In the genomic region with DNA sequence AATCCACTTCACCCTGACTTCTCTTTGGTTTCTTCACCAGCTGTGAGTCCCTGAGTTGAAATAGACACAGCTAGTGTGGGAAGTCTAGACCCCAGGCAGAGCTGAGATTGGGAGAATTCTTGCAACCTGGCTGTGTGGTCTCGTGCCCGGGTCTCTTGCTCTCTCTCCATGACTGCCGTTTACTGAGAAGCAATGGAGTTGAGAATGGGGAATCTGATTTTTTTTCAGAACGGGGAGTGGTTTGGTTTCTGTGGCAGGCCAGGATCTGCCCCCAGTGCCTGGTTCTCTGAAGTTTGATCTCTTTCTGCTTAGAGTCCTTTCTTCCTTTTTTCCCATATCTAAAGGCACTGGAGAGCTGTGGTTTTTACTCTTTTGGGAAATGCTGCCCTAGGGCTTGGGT, we compare ENCODE assay signal across 8 cellular contexts. TPM values are rescaled to one million over a fixed set of nuclear protein-coding genes. Genes with fewer than 3 reads are reported as not detected.
A peak's percentile ranks its signal among the peaks of the same experiment; 100 is the strongest.
DNase-seq lines count a peak whose midpoint lies in the region; ATAC-seq, FAIRE-seq and TF ChIP-seq lines count a peak whose summit lies in the region.

No MANE protein-coding gene starts in this region.

- H2BK15ac ChIP-seq in neuronal stem cell (ENCODE audit: low read length), result no peak overlapping the region

- H3K79me2 ChIP-seq in HepG2 (ENCODE audit: insufficient read depth, low read length), result peaks cover 6% of the 10 kb centered on the region

- H3K4ac ChIP-seq in neuronal stem cell (ENCODE audit: low read length), result no peak overlapping the region

- TF ChIP-seq EP300 in HepG2 (IDR thresholded peaks at IDR 0.05; ENCODE audit: low read depth in 2 of 2, low read length in 2 of 2) (no peak), HepG2 (CRISPR knock-in tag; IDR thresholded peaks at IDR 0.05; ENCODE audit: borderline replicate concordance) (no peak), tibial nerve (IDR thresholded peaks at IDR 0.05) (peak in 1 of 2 donors; percentile 9)

- CTCF ChIA-PET in HepG2 (lab: Yijun Ruan, JAX; ENCODE audit: low intra/inter-chr PET ratio, low total read pairs), result interaction anchor here (1.6 to 1.9 kb wide), 2 partner anchors 47 to 52 kb away, joined by 7 to 32 read pairs; partner anchors contain the start of genes PCSK7 and RNF214

- H3K27me3 ChIP-seq in heart right ventricle (no peaks in the 10 kb centered on the region), HepG2 (ENCODE audit: control insufficient read depth in 1 of 2, insufficient read depth in 2 of 2, low read length in 2 of 2) (no peaks in the 10 kb centered on the region; a peak in 1 of 5 replicates), tibial nerve (no peaks in the 10 kb centered on the region), neuronal stem cell (ENCODE audit: control insufficient read depth in 3 of 3, insufficient read depth in 3 of 3, low read depth in 1 of 3, low read length in 3 of 3) (no peaks in the 10 kb centered on the region)

- no peak for DNase-seq in heart right ventricle
- no peak for DNase-seq in left ventricle myocardium superior
- DNase-seq in activated naive CD8-positive, alpha-beta T cell treated with anti-CD3 and anti-CD28 coated beads, Interleukin-2, amount 10 ng/mL, durations not matched to agents 7 days and 5 days, result no peak
- no peak for DNase-seq in HepG2 (ENCODE audit: low spot score)
- no peak for DNase-seq in tibial nerve (ENCODE audit: low spot score in 2 of 2)
- DNase-seq in NCI-H146 treated with DMSO at 0.1 percent for 48 hours (lab: John Stamatoyannopoulos, UW; ENCODE audit: unreplicated experiment), result no peak
- no peak for DNase-seq in neuronal stem cell (ENCODE audit: low spot score)
- DNase-seq in H54 (ENCODE audit: insufficient read length, low spot score), result no peak

- H3K4me1 Mint-ChIP-seq in activated naive CD8-positive, alpha-beta T cell treated with anti-CD3 and anti-CD28 coated beads, Interleukin-2, amount 10 ng/mL, durations not matched to agents 7 days and 5 days, result peaks cover 21% of the 10 kb centered on the region

- no peak overlapping the region for H3K18ac ChIP-seq in neuronal stem cell (ENCODE audit: low read length)

- no peak for TF ChIP-seq RAD21 in HepG2 (CRISPR knock-in tag; IDR thresholded peaks at IDR 0.05)

- H3K27me3 Mint-ChIP-seq in activated naive CD8-positive, alpha-beta T cell treated with anti-CD3 and anti-CD28 coated beads, Interleukin-2, amount 10 ng/mL, durations not matched to agents 7 days and 5 days, result no peaks in the 10 kb centered on the region

- H3K36me3 ChIP-seq in heart right ventricle (peaks cover 0 to 35% (median 23%) of the 10 kb centered on the region in 9 donors), HepG2 (replicated peaks in 1 of 2; ENCODE audit: control insufficient read depth in 1 of 2, insufficient read depth in 2 of 2, low read length in 2 of 2) (peaks cover 3 to 12% of the 10 kb centered on the region in 2 experiments; a peak in 4 of 5 replicates), tibial nerve (peaks cover 2 to 35% (median 9%) of the 10 kb centered on the region in 3 donors), neuronal stem cell (replicated peaks in 1 of 2; ENCODE audit: control insufficient read depth in 2 of 2, insufficient read depth in 2 of 2, low read length in 2 of 2) (peaks cover 3 to 15% of the 10 kb centered on the region in 2 donors)

- no peaks in the 10 kb centered on the region; the same call in 1 of the 2 replicates for H4K20me1 ChIP-seq in HepG2 (ENCODE audit: insufficient read depth, low read length)

- ATAC-seq in heart right ventricle, result no peak
- ATAC-seq in left ventricle myocardium superior, result no peak
- ATAC-seq in activated naive CD8-positive, alpha-beta T cell treated with anti-CD3 and anti-CD28 coated beads, Interleukin-2, amount 10 ng/mL, durations not matched to agents 7 days and 5 days (ENCODE audit: low read depth), result no peak
- ATAC-seq in HepG2, result peak; percentile 0; the same call in 1 of the 3 replicates

- H3K4me3 ChIP-seq in heart right ventricle, result peak overlapping the region in 9 of 10 donors; percentile 80 to 100 (median 91)
- H3K4me3 ChIP-seq in HepG2 (replicated peaks in 1 of 3; ENCODE audit: insufficient read depth in 1 of 3, low read depth in 2 of 3, low read length in 3 of 3), result peak overlapping the region; percentile 82 to 97 (median 83)
- peak overlapping the region; percentile 84 to 97 (median 92) for H3K4me3 ChIP-seq in tibial nerve
- peak overlapping the region in 1 of 2 donors; percentile 85 for H3K4me3 ChIP-seq in neuronal stem cell (ENCODE audit: low read length in 2 of 2)

- no peaks in the 10 kb centered on the region for H3K36me3 Mint-ChIP-seq in activated naive CD8-positive, alpha-beta T cell treated with anti-CD3 and anti-CD28 coated beads, Interleukin-2, amount 10 ng/mL, durations not matched to agents 7 days and 5 days

- H2BK120ac ChIP-seq in neuronal stem cell (ENCODE audit: low read depth, low read length), result no peak overlapping the region

- H3K4me1 ChIP-seq in heart right ventricle, result peaks cover 14 to 38% (median 31%) of the 10 kb centered on the region in 9 donors
- peaks cover 48% of the 10 kb centered on the region for H3K4me1 ChIP-seq in HepG2 (ENCODE audit: insufficient read depth, low read length)
- peaks cover 0 to 58% (median 27%) of the 10 kb centered on the region in 4 donors for H3K4me1 ChIP-seq in tibial nerve
- H3K4me1 ChIP-seq in neuronal stem cell (ENCODE audit: control insufficient read depth in 2 of 2, insufficient read depth in 1 of 2, low read depth in 1 of 2, low read length in 2 of 2), result peaks cover 15 to 19% of the 10 kb centered on the region in 2 donors

- H3K14ac ChIP-seq in neuronal stem cell (ENCODE audit: low read length), result no peak overlapping the region

- peak overlapping the region; percentile 90 for H3K4me2 ChIP-seq in HepG2 (ENCODE audit: low read depth, low read length)
- no peak overlapping the region for H3K4me2 ChIP-seq in neuronal stem cell (ENCODE audit: insufficient read depth, low read length, poor library complexity, severe bottlenecking)

- H3K9me3 Mint-ChIP-seq in activated naive CD8-positive, alpha-beta T cell treated with anti-CD3 and anti-CD28 coated beads, Interleukin-2, amount 10 ng/mL, durations not matched to agents 7 days and 5 days, result no peaks in the 10 kb centered on the region

- in situ Hi-C loops in HepG2 (cut with HindIII; ENCODE audit: extremely low pct_ligation_motif_present, low pct_unique_long_range_greater_than_20kb), result loop anchor here (5.0 kb wide), 1 partner anchor 42 kb away; no protein-coding TSS in a partner anchor

- POLR2A ChIA-PET in activated naive CD8-positive, alpha-beta T cell treated with anti-CD3 and anti-CD28 coated beads, Interleukin-2, amount 10 ng/mL, durations not matched to agents 7 days and 5 days (lab: Charles Lee), result interaction anchor here (0.8 to 4.2 kb wide), 9 partner anchors 9 to 148 kb away, joined by 4 to 30 read pairs (median 6); partner anchors contain the start of genes CEP164, PAFAH1B2, PCSK7 and RNF214
- POLR2A ChIA-PET in HepG2 (lab: Yijun Ruan, JAX), result interaction anchor here (0.8 to 2.4 kb wide), 4 partner anchors 19 to 388 kb away, joined by 3 to 41 read pairs (median 4); partner anchors contain the start of genes APOA1, APOA5, PAFAH1B2 and TAGLN

- intact Hi-C loops in heart right ventricle (cut with DNase I) (loop anchor here in 7 of 10 donors (2.0 to 5.0 kb wide), 4 partner anchors 33 to 47 kb away; no protein-coding TSS in a partner anchor), left ventricle myocardium superior (cut with micrococcal nuclease) (loop anchor here (5.0 kb wide), 1 partner anchor 47 kb away; no protein-coding TSS in a partner anchor), HepG2 (cut with micrococcal nuclease; ENCODE audit: unreplicated experiment) (no loop called here)

- no peak overlapping the region for H2BK12ac ChIP-seq in neuronal stem cell (ENCODE audit: low read length)

- no peaks in the 10 kb centered on the region for H3K79me1 ChIP-seq in neuronal stem cell (ENCODE audit: low read depth, low read length)

- H2BK5ac ChIP-seq in neuronal stem cell (ENCODE audit: low read length), result no peak overlapping the region

- H3K23ac ChIP-seq in neuronal stem cell (ENCODE audit: low read depth, low read length, poor library complexity), result no peak overlapping the region

- WGBS in heart right ventricle, 2 donors, result 45 to 48% methylated on average over 4 of the region's 4 CpGs
- 2% methylated on average over 4 of the region's 4 CpGs for WGBS in HepG2 (ENCODE audit: low lambda C conversion rate)
- WGBS in tibial nerve, 2 donors, result 28 to 35% methylated on average over 4 of the region's 4 CpGs
- WGBS in neuronal stem cell (ENCODE audit: extremely low coverage in 2 of 2, insufficient read length in 2 of 2, insufficient replicate concordance in 1 of 2), 2 donors, result no CpG with 5 or more reads among the region's 4 CpGs

- peak overlapping the region; percentile 90 for H3K27ac Mint-ChIP-seq in activated naive CD8-positive, alpha-beta T cell treated with anti-CD3 and anti-CD28 coated beads, Interleukin-2, amount 10 ng/mL, durations not matched to agents 7 days and 5 days

- peak overlapping the region; percentile 79 for H3K9ac ChIP-seq in HepG2 (ENCODE audit: insufficient read depth, low read depth, low read length)
- no peak overlapping the region for H3K9ac ChIP-seq in neuronal stem cell (ENCODE audit: low read depth, low read length, poor library complexity)

- H3K27ac ChIP-seq in heart right ventricle (peak overlapping the region in 9 of 10 donors; percentile 93 to 98 (median 96)), HepG2 (ENCODE audit: extremely low read length, insufficient read depth, low read length) (peak overlapping the region; percentile 73), tibial nerve (peak overlapping the region; percentile 91 to 100 (median 99)), neuronal stem cell (replicated peaks; ENCODE audit: low read length) (no peak overlapping the region)

- H2AFZ ChIP-seq in HepG2 (ENCODE audit: low read length), result peak overlapping the region; percentile 83
- H2AFZ ChIP-seq in neuronal stem cell (ENCODE audit: low read length), result no peak overlapping the region

- TF ChIP-seq POLR2A in HepG2 (IDR thresholded peaks at IDR 0.05; ENCODE audit: insufficient read depth in 1 of 2, low read depth in 2 of 2, low read length in 2 of 2) (no peak), tibial nerve (IDR thresholded peaks at IDR 0.05) (no peak), H54 (IDR thresholded peaks at IDR 0.05; ENCODE audit: low read depth, low read length) (no peak)

- H3K4me3 Mint-ChIP-seq in activated naive CD8-positive, alpha-beta T cell treated with anti-CD3 and anti-CD28 coated beads, Interleukin-2, amount 10 ng/mL, durations not matched to agents 7 days and 5 days, result peak overlapping the region; percentile 93

- TF ChIP-seq CTCF in heart right ventricle (IDR thresholded peaks at IDR 0.05), result no peak
- no peak for TF ChIP-seq CTCF in HepG2 (CRISPR knock-in tag; IDR thresholded peaks at IDR 0.05)
- no peak for TF ChIP-seq CTCF in tibial nerve (IDR thresholded peaks at IDR 0.05)

- TSS peak; percentile 53 for BruUV-seq in HepG2 (replicated peaks; lab: Mats Ljungman, UMichigan)

- H2AK5ac ChIP-seq in neuronal stem cell (ENCODE audit: low read depth, low read length), result no peak overlapping the region

- FAIRE-seq in HepG2 (lab: Jason Lieb, UNC) (peak; percentile 51), H54 (lab: Jason Lieb, UNC) (no peak)

- H4K91ac ChIP-seq in neuronal stem cell (ENCODE audit: low read depth, low read length, poor library complexity), result no peak overlapping the region

- H4K8ac ChIP-seq in neuronal stem cell (ENCODE audit: low read depth, low read length), result no peak overlapping the region

- H3K9me3 ChIP-seq in heart right ventricle (no peaks in the 10 kb centered on the region), HepG2 (ENCODE audit: low read length) (no peaks in the 10 kb centered on the region), tibial nerve (no peaks in the 10 kb centered on the region), neuronal stem cell (replicated peaks in 1 of 2; ENCODE audit: control insufficient read depth in 2 of 2, insufficient read depth in 1 of 2, low read depth in 1 of 2, low read length in 2 of 2) (peaks cover 0 to 2% of the 10 kb centered on the region in 2 donors)

RNA-seq across cellular contexts. Expression of gene SIDT2, which starts 1.5 kb away (rescaled TPM):
- total RNA-seq in heart right ventricle (10 to 100 TPM; 16.2 to 33.6 (median 22.0) TPM), left ventricle myocardium superior (20.4 TPM), HepG2 (2016; rRNA removed; fragmentation: Illumina TruSeq; extraction: Trizol) (6.8 and 11.5 TPM in 2 replicates), tibial nerve (100 to 1,000 TPM in 3 of 4 donors, 10 to 100 TPM in 1; 72.6 to 132 (median 125) TPM)
- polyA plus RNA-seq in heart right ventricle (10 to 100 TPM; 13.0 to 28.1 TPM), HepG2 (2011; rRNA removed) (26.8 and 28.0 TPM in 2 replicates)
- total RNA-seq in activated naive CD8-positive, alpha-beta T cell treated with anti-CD3 and anti-CD28 coated beads, Interleukin-2, amount 10 ng/mL, durations not matched to agents 7 days and 5 days, result 10 to 100 TPM; 34.9 to 35.0 TPM
- total RNA-seq in HepG2 (2016; cell fraction: cytosol; rRNA removed; fragmentation: Illumina TruSeq; extraction: Trizol; ENCODE audit: low read depth), result 8.7 and 10.3 TPM in 2 replicates
- 6.4 and 12.0 TPM in 2 replicates for total RNA-seq in HepG2 (2016; cell fraction: insoluble cytoplasmic fraction; rRNA removed; fragmentation: Illumina TruSeq; extraction: Trizol)
- total RNA-seq in HepG2 (2016; cell fraction: membrane; rRNA removed; fragmentation: Illumina TruSeq; extraction: Trizol), result 8.6 and 9.5 TPM in 2 replicates
- total RNA-seq in HepG2 (2016; cell fraction: nucleus; rRNA removed; fragmentation: Illumina TruSeq; extraction: Trizol), result 15.6 and 17.2 TPM in 2 replicates
- polyA plus RNA-seq in HepG2 (2011; cell fraction: cytosol; rRNA removed), result 10.5 and 14.3 TPM in 2 replicates
- 82.0 and 109 TPM in 2 replicates for polyA plus RNA-seq in HepG2 (2011; cell fraction: nucleus; rRNA removed)
- polyA plus RNA-seq in HepG2 (2012), result 15.1 and 15.4 TPM in 2 replicates
- 1.9 and 2.2 TPM in 2 replicates for polyA plus RNA-seq in HepG2 (2016; cell fraction: cytosol; fragmentation: Illumina TruSeq; extraction: Trizol; ENCODE audit: low read depth)
- 7.8 and 8.9 TPM in 2 replicates for polyA plus RNA-seq in HepG2 (2016; cell fraction: insoluble cytoplasmic fraction; fragmentation: Illumina TruSeq; extraction: Trizol; ENCODE audit: low read depth)
- 6.0 and 6.6 TPM in 2 replicates for polyA plus RNA-seq in HepG2 (2016; cell fraction: membrane; fragmentation: Illumina TruSeq; extraction: Trizol; ENCODE audit: low read depth)
- polyA plus RNA-seq in HepG2 (2016; cell fraction: nucleus; fragmentation: Illumina TruSeq; extraction: Trizol; ENCODE audit: insufficient read depth, low read depth), result 24.9 and 26.7 TPM in 2 replicates
- 25.1 and 71.4 TPM in 2 replicates for polyA minus RNA-seq in HepG2 (2011; rRNA and poly(A)+ RNA removed; ENCODE audit: low replicate concordance)
- 11.7 and 19.1 TPM in 2 replicates for polyA minus RNA-seq in HepG2 (2011; cell fraction: cytosol; rRNA and poly(A)+ RNA removed)
- polyA minus RNA-seq in HepG2 (2011; cell fraction: nucleus; rRNA and poly(A)+ RNA removed), result 32.3 and 34.8 TPM in 2 replicates
- polyA plus RNA-seq in neuronal stem cell (2013, experiment 1 of 2), result 16.9 TPM
- polyA plus RNA-seq in neuronal stem cell (2013, experiment 2 of 2), result 17.7 TPM

RNA-seq across cellular contexts. Expression of gene TAGLN, which starts 19.1 kb away (rescaled TPM):
- total RNA-seq in heart right ventricle (100 to 1,000 TPM in 5 of 10 donors, 10 to 100 TPM in 5; 71.7 to 215 (median 99.9) TPM), left ventricle myocardium superior (69.5 TPM), HepG2 (2016; rRNA removed; fragmentation: Illumina TruSeq; extraction: Trizol) (75.4 and 93.7 TPM in 2 replicates), tibial nerve (1,000 to 10,000 TPM; 1,525 to 3,984 (median 2,307) TPM)
- polyA plus RNA-seq in heart right ventricle (100 to 1,000 TPM; 319 to 883 TPM), HepG2 (2011; rRNA removed) (12.6 and 14.1 TPM in 2 replicates)
- 1 to 10 TPM; 6.2 to 6.4 TPM for total RNA-seq in activated naive CD8-positive, alpha-beta T cell treated with anti-CD3 and anti-CD28 coated beads, Interleukin-2, amount 10 ng/mL, durations not matched to agents 7 days and 5 days
- 15.8 and 16.5 TPM in 2 replicates for total RNA-seq in HepG2 (2016; cell fraction: cytosol; rRNA removed; fragmentation: Illumina TruSeq; extraction: Trizol; ENCODE audit: low read depth)
- total RNA-seq in HepG2 (2016; cell fraction: insoluble cytoplasmic fraction; rRNA removed; fragmentation: Illumina TruSeq; extraction: Trizol), result 83.7 and 102 TPM in 2 replicates
- total RNA-seq in HepG2 (2016; cell fraction: membrane; rRNA removed; fragmentation: Illumina TruSeq; extraction: Trizol), result 20.1 and 22.3 TPM in 2 replicates
- total RNA-seq in HepG2 (2016; cell fraction: nucleus; rRNA removed; fragmentation: Illumina TruSeq; extraction: Trizol), result 36.8 and 37.1 TPM in 2 replicates
- 11.6 and 11.8 TPM in 2 replicates for polyA plus RNA-seq in HepG2 (2011; cell fraction: cytosol; rRNA removed)
- polyA plus RNA-seq in HepG2 (2011; cell fraction: nucleus; rRNA removed), result 25.0 and 34.5 TPM in 2 replicates
- 3.6 and 5.8 TPM in 2 replicates for polyA plus RNA-seq in HepG2 (2012)
- polyA plus RNA-seq in HepG2 (2016; cell fraction: cytosol; fragmentation: Illumina TruSeq; extraction: Trizol; ENCODE audit: low read depth), result 19.4 and 20.0 TPM in 2 replicates
- polyA plus RNA-seq in HepG2 (2016; cell fraction: insoluble cytoplasmic fraction; fragmentation: Illumina TruSeq; extraction: Trizol; ENCODE audit: low read depth), result 110 TPM in 2 replicates
- polyA plus RNA-seq in HepG2 (2016; cell fraction: membrane; fragmentation: Illumina TruSeq; extraction: Trizol; ENCODE audit: low read depth), result 20.4 and 20.8 TPM in 2 replicates
- 55.4 and 61.9 TPM in 2 replicates for polyA plus RNA-seq in HepG2 (2016; cell fraction: nucleus; fragmentation: Illumina TruSeq; extraction: Trizol; ENCODE audit: insufficient read depth, low read depth)
- polyA minus RNA-seq in HepG2 (2011; rRNA and poly(A)+ RNA removed; ENCODE audit: low replicate concordance), result 1.5 and 8.0 TPM in 2 replicates
- polyA minus RNA-seq in HepG2 (2011; cell fraction: cytosol; rRNA and poly(A)+ RNA removed), result 2.4 and 3.3 TPM in 2 replicates
- 5.0 and 7.5 TPM in 2 replicates for polyA minus RNA-seq in HepG2 (2011; cell fraction: nucleus; rRNA and poly(A)+ RNA removed)
- 159 TPM for polyA plus RNA-seq in neuronal stem cell (2013, experiment 1 of 2)
- 154 TPM for polyA plus RNA-seq in neuronal stem cell (2013, experiment 2 of 2)

RNA-seq across cellular contexts. Expression of gene PAFAH1B2, which starts 35.9 kb away (rescaled TPM):
- total RNA-seq in heart right ventricle, result 10 to 100 TPM; 48.8 to 71.5 (median 64.2) TPM
- polyA plus RNA-seq in heart right ventricle, result 10 to 100 TPM; 18.7 to 21.6 TPM
- total RNA-seq in left ventricle myocardium superior, result 51.4 TPM
- total RNA-seq in activated naive CD8-positive, alpha-beta T cell treated with anti-CD3 and anti-CD28 coated beads, Interleukin-2, amount 10 ng/mL, durations not matched to agents 7 days and 5 days, result 10 to 100 TPM; 58.5 to 60.4 TPM
- total RNA-seq in HepG2 (2016; rRNA removed; fragmentation: Illumina TruSeq; extraction: Trizol), result 104 and 178 TPM in 2 replicates
- total RNA-seq in HepG2 (2016; cell fraction: cytosol; rRNA removed; fragmentation: Illumina TruSeq; extraction: Trizol; ENCODE audit: low read depth), result 34.4 and 37.3 TPM in 2 replicates
- total RNA-seq in HepG2 (2016; cell fraction: insoluble cytoplasmic fraction; rRNA removed; fragmentation: Illumina TruSeq; extraction: Trizol), result 107 and 164 TPM in 2 replicates
- 37.1 and 43.1 TPM in 2 replicates for total RNA-seq in HepG2 (2016; cell fraction: membrane; rRNA removed; fragmentation: Illumina TruSeq; extraction: Trizol)
- total RNA-seq in HepG2 (2016; cell fraction: nucleus; rRNA removed; fragmentation: Illumina TruSeq; extraction: Trizol), result 42.3 and 46.9 TPM in 2 replicates
- 27.0 and 28.8 TPM in 2 replicates for polyA plus RNA-seq in HepG2 (2011; rRNA removed)
- 21.8 and 24.3 TPM in 2 replicates for polyA plus RNA-seq in HepG2 (2011; cell fraction: cytosol; rRNA removed)
- polyA plus RNA-seq in HepG2 (2011; cell fraction: nucleus; rRNA removed), result 15.1 and 15.4 TPM in 2 replicates
- polyA plus RNA-seq in HepG2 (2012), result 23.9 and 26.9 TPM in 2 replicates
- polyA plus RNA-seq in HepG2 (2016; cell fraction: cytosol; fragmentation: Illumina TruSeq; extraction: Trizol; ENCODE audit: low read depth), result 2.7 and 3.0 TPM in 2 replicates
- 70.7 and 75.2 TPM in 2 replicates for polyA plus RNA-seq in HepG2 (2016; cell fraction: insoluble cytoplasmic fraction; fragmentation: Illumina TruSeq; extraction: Trizol; ENCODE audit: low read depth)
- 12.5 and 14.8 TPM in 2 replicates for polyA plus RNA-seq in HepG2 (2016; cell fraction: membrane; fragmentation: Illumina TruSeq; extraction: Trizol; ENCODE audit: low read depth)
- polyA plus RNA-seq in HepG2 (2016; cell fraction: nucleus; fragmentation: Illumina TruSeq; extraction: Trizol; ENCODE audit: insufficient read depth, low read depth), result 26.9 and 30.3 TPM in 2 replicates
- polyA minus RNA-seq in HepG2 (2011; rRNA and poly(A)+ RNA removed; ENCODE audit: low replicate concordance), result 84.0 and 119 TPM in 2 replicates
- polyA minus RNA-seq in HepG2 (2011; cell fraction: cytosol; rRNA and poly(A)+ RNA removed), result 68.8 and 69.8 TPM in 2 replicates
- 42.0 and 56.1 TPM in 2 replicates for polyA minus RNA-seq in HepG2 (2011; cell fraction: nucleus; rRNA and poly(A)+ RNA removed)
- total RNA-seq in tibial nerve, result 100 to 1,000 TPM in 3 of 4 donors, 10 to 100 TPM in 1; 96.9 to 125 (median 109) TPM
- polyA plus RNA-seq in neuronal stem cell (2013, experiment 1 of 2), result 89.5 TPM
- 91.3 TPM for polyA plus RNA-seq in neuronal stem cell (2013, experiment 2 of 2)

RNA-seq across cellular contexts. Expression of gene PCSK7, which starts 51.9 kb away (rescaled TPM):
- total RNA-seq in heart right ventricle, result 10 to 100 TPM; 20.5 to 33.6 (median 26.2) TPM
- polyA plus RNA-seq in heart right ventricle, result 10 to 100 TPM; 29.8 to 47.0 TPM
- total RNA-seq in left ventricle myocardium superior, result 21.7 TPM
- total RNA-seq in activated naive CD8-positive, alpha-beta T cell treated with anti-CD3 and anti-CD28 coated beads, Interleukin-2, amount 10 ng/mL, durations not matched to agents 7 days and 5 days, result 100 to 1,000 TPM; 191 to 195 TPM
- total RNA-seq in HepG2 (2016; rRNA removed; fragmentation: Illumina TruSeq; extraction: Trizol), result 6.8 and 13.8 TPM in 2 replicates
- total RNA-seq in HepG2 (2016; cell fraction: cytosol; rRNA removed; fragmentation: Illumina TruSeq; extraction: Trizol; ENCODE audit: low read depth), result 7.8 and 8.9 TPM in 2 replicates
- 8.1 and 12.0 TPM in 2 replicates for total RNA-seq in HepG2 (2016; cell fraction: insoluble cytoplasmic fraction; rRNA removed; fragmentation: Illumina TruSeq; extraction: Trizol)
- 6.1 and 6.3 TPM in 2 replicates for total RNA-seq in HepG2 (2016; cell fraction: membrane; rRNA removed; fragmentation: Illumina TruSeq; extraction: Trizol)
- total RNA-seq in HepG2 (2016; cell fraction: nucleus; rRNA removed; fragmentation: Illumina TruSeq; extraction: Trizol), result 16.5 and 17.3 TPM in 2 replicates
- polyA plus RNA-seq in HepG2 (2011; rRNA removed), result 13.4 and 14.4 TPM in 2 replicates
- 6.8 and 10.0 TPM in 2 replicates for polyA plus RNA-seq in HepG2 (2011; cell fraction: cytosol; rRNA removed)
- 63.6 and 86.3 TPM in 2 replicates for polyA plus RNA-seq in HepG2 (2011; cell fraction: nucleus; rRNA removed)
- polyA plus RNA-seq in HepG2 (2012), result 4.8 and 7.7 TPM in 2 replicates
- 1.6 and 1.8 TPM in 2 replicates for polyA plus RNA-seq in HepG2 (2016; cell fraction: cytosol; fragmentation: Illumina TruSeq; extraction: Trizol; ENCODE audit: low read depth)
- 7.1 and 8.6 TPM in 2 replicates for polyA plus RNA-seq in HepG2 (2016; cell fraction: insoluble cytoplasmic fraction; fragmentation: Illumina TruSeq; extraction: Trizol; ENCODE audit: low read depth)
- 3.0 and 4.2 TPM in 2 replicates for polyA plus RNA-seq in HepG2 (2016; cell fraction: membrane; fragmentation: Illumina TruSeq; extraction: Trizol; ENCODE audit: low read depth)
- 59.8 and 63.8 TPM in 2 replicates for polyA plus RNA-seq in HepG2 (2016; cell fraction: nucleus; fragmentation: Illumina TruSeq; extraction: Trizol; ENCODE audit: insufficient read depth, low read depth)
- 16.5 and 37.7 TPM in 2 replicates for polyA minus RNA-seq in HepG2 (2011; rRNA and poly(A)+ RNA removed; ENCODE audit: low replicate concordance)
- polyA minus RNA-seq in HepG2 (2011; cell fraction: cytosol; rRNA and poly(A)+ RNA removed), result 3.3 and 6.0 TPM in 2 replicates
- polyA minus RNA-seq in HepG2 (2011; cell fraction: nucleus; rRNA and poly(A)+ RNA removed), result 13.0 and 13.4 TPM in 2 replicates
- total RNA-seq in tibial nerve, result 10 to 100 TPM; 45.4 to 94.5 (median 71.6) TPM
- polyA plus RNA-seq in neuronal stem cell (2013, experiment 1 of 2), result 12.7 TPM
- polyA plus RNA-seq in neuronal stem cell (2013, experiment 2 of 2), result 12.2 TPM

RNA-seq across cellular contexts. Expression of gene RNF214, which starts 52.5 kb away (rescaled TPM):
- total RNA-seq in heart right ventricle (10 to 100 TPM; 20.3 to 33.5 (median 27.6) TPM), left ventricle myocardium superior (25.2 TPM), HepG2 (2016; rRNA removed; fragmentation: Illumina TruSeq; extraction: Trizol) (10.7 and 12.4 TPM in 2 replicates), tibial nerve (10 to 100 TPM; 10.8 to 16.6 (median 12.8) TPM)
- polyA plus RNA-seq in heart right ventricle (1 to 10 TPM; 7.3 to 7.7 TPM), HepG2 (2011; rRNA removed) (12.6 and 12.8 TPM in 2 replicates)
- total RNA-seq in activated naive CD8-positive, alpha-beta T cell treated with anti-CD3 and anti-CD28 coated beads, Interleukin-2, amount 10 ng/mL, durations not matched to agents 7 days and 5 days, result 10 to 100 TPM; 22.6 to 26.0 TPM
- 4.7 and 5.5 TPM in 2 replicates for total RNA-seq in HepG2 (2016; cell fraction: cytosol; rRNA removed; fragmentation: Illumina TruSeq; extraction: Trizol; ENCODE audit: low read depth)
- total RNA-seq in HepG2 (2016; cell fraction: insoluble cytoplasmic fraction; rRNA removed; fragmentation: Illumina TruSeq; extraction: Trizol), result 10.0 and 10.5 TPM in 2 replicates
- 8.0 and 9.2 TPM in 2 replicates for total RNA-seq in HepG2 (2016; cell fraction: membrane; rRNA removed; fragmentation: Illumina TruSeq; extraction: Trizol)
- total RNA-seq in HepG2 (2016; cell fraction: nucleus; rRNA removed; fragmentation: Illumina TruSeq; extraction: Trizol), result 11.2 and 11.4 TPM in 2 replicates
- 5.0 and 8.9 TPM in 2 replicates for polyA plus RNA-seq in HepG2 (2011; cell fraction: cytosol; rRNA removed)
- polyA plus RNA-seq in HepG2 (2011; cell fraction: nucleus; rRNA removed), result 20.8 and 21.2 TPM in 2 replicates
- 9.1 and 10.6 TPM in 2 replicates for polyA plus RNA-seq in HepG2 (2012)
- polyA plus RNA-seq in HepG2 (2016; cell fraction: cytosol; fragmentation: Illumina TruSeq; extraction: Trizol; ENCODE audit: low read depth), result 2.7 and 3.1 TPM in 2 replicates
- 10.6 and 13.7 TPM in 2 replicates for polyA plus RNA-seq in HepG2 (2016; cell fraction: insoluble cytoplasmic fraction; fragmentation: Illumina TruSeq; extraction: Trizol; ENCODE audit: low read depth)
- 4.7 and 5.8 TPM in 2 replicates for polyA plus RNA-seq in HepG2 (2016; cell fraction: membrane; fragmentation: Illumina TruSeq; extraction: Trizol; ENCODE audit: low read depth)
- polyA plus RNA-seq in HepG2 (2016; cell fraction: nucleus; fragmentation: Illumina TruSeq; extraction: Trizol; ENCODE audit: insufficient read depth, low read depth), result 26.2 and 27.4 TPM in 2 replicates
- 20.7 and 43.7 TPM in 2 replicates for polyA minus RNA-seq in HepG2 (2011; rRNA and poly(A)+ RNA removed; ENCODE audit: low replicate concordance)
- 10.5 and 12.9 TPM in 2 replicates for polyA minus RNA-seq in HepG2 (2011; cell fraction: cytosol; rRNA and poly(A)+ RNA removed)
- polyA minus RNA-seq in HepG2 (2011; cell fraction: nucleus; rRNA and poly(A)+ RNA removed), result 18.7 and 20.5 TPM in 2 replicates
- 20.9 TPM for polyA plus RNA-seq in neuronal stem cell (2013, experiment 1 of 2)
- 21.5 TPM for polyA plus RNA-seq in neuronal stem cell (2013, experiment 2 of 2)

Comparison
In these comparisons a context has a peak if more than half of its experiments do, and no peak if none do; other contexts are left out.
1. RNA of gene TAGLN, which starts 19.1 kb away (total RNA-seq): 1,525 to 3,984 TPM in tibial nerve; 71.7 to 215 TPM in heart right ventricle, 15.8 to 102 TPM in HepG2, 69.5 TPM in left ventricle myocardium superior (single experiment) and 6.2 to 6.4 TPM in activated naive CD8-positive, alpha-beta T cell treated with anti-CD3 and anti-CD28 coated beads, Interleukin-2, amount 10 ng/mL, durations not matched to agents 7 days and 5 days; every median in the first group is over 4 times any median in the second.